ENCODE assay signal across 1 cellular context in the genomic region with DNA sequence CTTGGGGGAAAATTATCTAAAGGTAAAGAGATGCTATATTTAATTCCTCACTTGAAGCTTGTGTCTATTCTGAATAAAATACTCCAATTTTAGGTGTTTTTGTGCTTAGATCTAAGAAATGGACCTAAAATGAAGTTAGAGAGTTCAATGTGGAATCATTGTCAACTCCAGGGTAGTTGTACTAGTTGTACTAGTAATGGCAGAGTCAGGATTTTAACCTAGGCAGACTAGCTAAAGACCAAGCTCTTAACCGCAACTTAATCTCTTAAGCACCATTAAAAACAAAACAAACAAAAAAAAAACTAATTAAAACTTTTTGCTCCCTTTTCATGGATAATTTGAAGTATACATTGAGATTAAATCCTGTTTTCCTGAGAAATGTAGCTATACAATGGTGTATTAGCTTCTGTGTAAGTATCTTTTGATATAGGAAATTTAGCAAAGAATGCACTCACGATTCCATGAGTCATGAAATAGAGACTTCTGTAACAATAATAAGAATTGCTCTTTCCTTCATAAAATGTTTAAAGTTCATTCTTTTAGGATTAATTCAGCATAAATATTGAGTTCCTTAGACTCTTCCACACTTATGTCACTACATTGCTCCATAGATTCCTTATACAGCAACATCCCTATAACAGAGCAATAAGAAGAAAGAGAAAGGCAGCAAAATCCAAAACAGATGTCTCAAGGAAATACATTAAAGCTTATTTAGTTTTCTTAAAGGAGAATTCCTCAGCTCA.
TF ChIP-seq lines count a peak whose summit lies in the region.

No MANE protein-coding gene starts in this region.

TF ChIP-seq in K562, 482 proteins besides CTCF, POLR2A, EP300 and RAD21:
- TF ChIP-seq, protein P1, sequence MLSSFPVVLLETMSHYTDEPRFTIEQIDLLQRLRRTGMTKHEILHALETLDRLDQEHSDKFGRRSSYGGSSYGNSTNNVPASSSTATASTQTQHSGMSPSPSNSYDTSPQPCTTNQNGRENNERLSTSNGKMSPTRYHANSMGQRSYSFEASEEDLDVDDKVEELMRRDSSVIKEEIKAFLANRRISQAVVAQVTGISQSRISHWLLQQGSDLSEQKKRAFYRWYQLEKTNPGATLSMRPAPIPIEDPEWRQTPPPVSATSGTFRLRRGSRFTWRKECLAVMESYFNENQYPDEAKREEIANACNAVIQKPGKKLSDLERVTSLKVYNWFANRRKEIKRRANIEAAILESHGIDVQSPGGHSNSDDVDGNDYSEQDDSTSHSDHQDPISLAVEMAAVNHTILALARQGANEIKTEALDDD (IDR thresholded peaks at IDR 0.05) = peak; percentile 98
- TF ChIP-seq PURB (CRISPR knock-in tag; IDR thresholded peaks at IDR 0.05; ENCODE audit: low read depth) = no peak
- TF ChIP-seq, protein P2, sequence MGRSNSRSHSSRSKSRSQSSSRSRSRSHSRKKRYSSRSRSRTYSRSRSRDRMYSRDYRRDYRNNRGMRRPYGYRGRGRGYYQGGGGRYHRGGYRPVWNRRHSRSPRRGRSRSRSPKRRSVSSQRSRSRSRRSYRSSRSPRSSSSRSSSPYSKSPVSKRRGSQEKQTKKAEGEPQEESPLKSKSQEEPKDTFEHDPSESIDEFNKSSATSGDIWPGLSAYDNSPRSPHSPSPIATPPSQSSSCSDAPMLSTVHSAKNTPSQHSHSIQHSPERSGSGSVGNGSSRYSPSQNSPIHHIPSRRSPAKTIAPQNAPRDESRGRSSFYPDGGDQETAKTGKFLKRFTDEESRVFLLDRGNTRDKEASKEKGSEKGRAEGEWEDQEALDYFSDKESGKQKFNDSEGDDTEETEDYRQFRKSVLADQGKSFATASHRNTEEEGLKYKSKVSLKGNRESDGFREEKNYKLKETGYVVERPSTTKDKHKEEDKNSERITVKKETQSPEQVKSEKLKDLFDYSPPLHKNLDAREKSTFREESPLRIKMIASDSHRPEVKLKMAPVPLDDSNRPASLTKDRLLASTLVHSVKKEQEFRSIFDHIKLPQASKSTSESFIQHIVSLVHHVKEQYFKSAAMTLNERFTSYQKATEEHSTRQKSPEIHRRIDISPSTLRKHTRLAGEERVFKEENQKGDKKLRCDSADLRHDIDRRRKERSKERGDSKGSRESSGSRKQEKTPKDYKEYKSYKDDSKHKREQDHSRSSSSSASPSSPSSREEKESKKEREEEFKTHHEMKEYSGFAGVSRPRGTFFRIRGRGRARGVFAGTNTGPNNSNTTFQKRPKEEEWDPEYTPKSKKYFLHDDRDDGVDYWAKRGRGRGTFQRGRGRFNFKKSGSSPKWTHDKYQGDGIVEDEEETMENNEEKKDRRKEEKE (IDR thresholded peaks at IDR 0.05; ENCODE audit: borderline replicate concordance in 1 of 2, control insufficient read depth in 1 of 2, low read depth in 2 of 2, low read length in 1 of 2) = 0 out of 4 replicates have a peak, but pooled peaks of 1 of the 2 experiments have one; percentile 35
- no peak for TF ChIP-seq ZKSCAN1 (IDR thresholded peaks at IDR 0.05; ENCODE audit: low read depth, low read length)
- TF ChIP-seq, protein P3, sequence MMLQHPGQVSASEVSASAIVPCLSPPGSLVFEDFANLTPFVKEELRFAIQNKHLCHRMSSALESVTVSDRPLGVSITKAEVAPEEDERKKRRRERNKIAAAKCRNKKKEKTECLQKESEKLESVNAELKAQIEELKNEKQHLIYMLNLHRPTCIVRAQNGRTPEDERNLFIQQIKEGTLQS (IDR thresholded peaks at IDR 0.05) = 0 out of 2 replicates have a peak, but pooled peaks have one; percentile 13
- TF ChIP-seq, protein P3 (CRISPR knock-in tag; conservative IDR thresholded peaks at IDR 0.05) = no peak
- TF ChIP-seq ZNF24 (IDR thresholded peaks at IDR 0.05) = no peak
- TF ChIP-seq, protein P4, sequence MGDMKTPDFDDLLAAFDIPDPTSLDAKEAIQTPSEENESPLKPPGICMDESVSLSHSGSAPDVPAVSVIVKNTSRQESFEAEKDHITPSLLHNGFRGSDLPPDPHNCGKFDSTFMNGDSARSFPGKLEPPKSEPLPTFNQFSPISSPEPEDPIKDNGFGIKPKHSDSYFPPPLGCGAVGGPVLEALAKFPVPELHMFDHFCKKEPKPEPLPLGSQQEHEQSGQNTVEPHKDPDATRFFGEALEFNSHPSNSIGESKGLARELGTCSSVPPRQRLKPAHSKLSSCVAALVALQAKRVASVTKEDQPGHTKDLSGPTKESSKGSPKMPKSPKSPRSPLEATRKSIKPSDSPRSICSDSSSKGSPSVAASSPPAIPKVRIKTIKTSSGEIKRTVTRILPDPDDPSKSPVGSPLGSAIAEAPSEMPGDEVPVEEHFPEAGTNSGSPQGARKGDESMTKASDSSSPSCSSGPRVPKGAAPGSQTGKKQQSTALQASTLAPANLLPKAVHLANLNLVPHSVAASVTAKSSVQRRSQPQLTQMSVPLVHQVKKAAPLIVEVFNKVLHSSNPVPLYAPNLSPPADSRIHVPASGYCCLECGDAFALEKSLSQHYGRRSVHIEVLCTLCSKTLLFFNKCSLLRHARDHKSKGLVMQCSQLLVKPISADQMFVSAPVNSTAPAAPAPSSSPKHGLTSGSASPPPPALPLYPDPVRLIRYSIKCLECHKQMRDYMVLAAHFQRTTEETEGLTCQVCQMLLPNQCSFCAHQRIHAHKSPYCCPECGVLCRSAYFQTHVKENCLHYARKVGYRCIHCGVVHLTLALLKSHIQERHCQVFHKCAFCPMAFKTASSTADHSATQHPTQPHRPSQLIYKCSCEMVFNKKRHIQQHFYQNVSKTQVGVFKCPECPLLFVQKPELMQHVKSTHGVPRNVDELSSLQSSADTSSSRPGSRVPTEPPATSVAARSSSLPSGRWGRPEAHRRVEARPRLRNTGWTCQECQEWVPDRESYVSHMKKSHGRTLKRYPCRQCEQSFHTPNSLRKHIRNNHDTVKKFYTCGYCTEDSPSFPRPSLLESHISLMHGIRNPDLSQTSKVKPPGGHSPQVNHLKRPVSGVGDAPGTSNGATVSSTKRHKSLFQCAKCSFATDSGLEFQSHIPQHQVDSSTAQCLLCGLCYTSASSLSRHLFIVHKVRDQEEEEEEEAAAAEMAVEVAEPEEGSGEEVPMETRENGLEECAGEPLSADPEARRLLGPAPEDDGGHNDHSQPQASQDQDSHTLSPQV (IDR thresholded peaks at IDR 0.05) = 0 out of 2 replicates have a peak, but pooled peaks have one; percentile 28
- no peak for TF ChIP-seq COPS2 (conservative IDR thresholded peaks at IDR 0.05)
